3 cellular contexts compared by ENCODE assay signal in the genomic region with DNA sequence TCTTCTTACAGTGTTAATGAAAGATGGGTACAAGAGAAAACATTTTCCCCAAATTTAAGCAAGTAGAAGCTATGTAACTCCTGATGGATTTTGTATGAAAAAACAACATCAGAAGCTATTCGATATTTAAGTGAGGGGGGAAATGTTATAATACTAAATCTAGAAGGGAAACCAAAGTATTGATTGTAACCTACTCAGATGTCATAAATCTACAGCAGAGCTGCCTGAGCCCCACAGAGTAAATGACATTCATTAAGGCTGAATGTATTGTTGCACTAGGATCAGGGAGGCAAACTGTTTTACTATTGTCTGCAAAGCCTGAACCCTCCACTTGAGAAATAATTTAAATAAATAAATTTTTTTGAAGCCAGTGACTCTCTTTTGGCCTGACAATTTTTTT.
TF ChIP-seq lines count a peak whose summit lies in the region.

No MANE protein-coding gene starts in this region.

TF ChIP-seq in HEK293, 187 proteins besides CTCF, POLR2A, EP300 and RAD21 (continues in another document):
- TF ChIP-seq, protein P1, sequence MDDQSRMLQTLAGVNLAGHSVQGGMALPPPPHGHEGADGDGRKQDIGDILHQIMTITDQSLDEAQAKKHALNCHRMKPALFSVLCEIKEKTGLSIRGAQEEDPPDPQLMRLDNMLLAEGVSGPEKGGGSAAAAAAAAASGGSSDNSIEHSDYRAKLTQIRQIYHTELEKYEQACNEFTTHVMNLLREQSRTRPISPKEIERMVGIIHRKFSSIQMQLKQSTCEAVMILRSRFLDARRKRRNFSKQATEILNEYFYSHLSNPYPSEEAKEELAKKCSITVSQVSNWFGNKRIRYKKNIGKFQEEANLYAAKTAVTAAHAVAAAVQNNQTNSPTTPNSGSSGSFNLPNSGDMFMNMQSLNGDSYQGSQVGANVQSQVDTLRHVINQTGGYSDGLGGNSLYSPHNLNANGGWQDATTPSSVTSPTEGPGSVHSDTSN (CRISPR knock-in tag; IDR thresholded peaks at IDR 0.05), result no peak
- TF ChIP-seq, protein P2, sequence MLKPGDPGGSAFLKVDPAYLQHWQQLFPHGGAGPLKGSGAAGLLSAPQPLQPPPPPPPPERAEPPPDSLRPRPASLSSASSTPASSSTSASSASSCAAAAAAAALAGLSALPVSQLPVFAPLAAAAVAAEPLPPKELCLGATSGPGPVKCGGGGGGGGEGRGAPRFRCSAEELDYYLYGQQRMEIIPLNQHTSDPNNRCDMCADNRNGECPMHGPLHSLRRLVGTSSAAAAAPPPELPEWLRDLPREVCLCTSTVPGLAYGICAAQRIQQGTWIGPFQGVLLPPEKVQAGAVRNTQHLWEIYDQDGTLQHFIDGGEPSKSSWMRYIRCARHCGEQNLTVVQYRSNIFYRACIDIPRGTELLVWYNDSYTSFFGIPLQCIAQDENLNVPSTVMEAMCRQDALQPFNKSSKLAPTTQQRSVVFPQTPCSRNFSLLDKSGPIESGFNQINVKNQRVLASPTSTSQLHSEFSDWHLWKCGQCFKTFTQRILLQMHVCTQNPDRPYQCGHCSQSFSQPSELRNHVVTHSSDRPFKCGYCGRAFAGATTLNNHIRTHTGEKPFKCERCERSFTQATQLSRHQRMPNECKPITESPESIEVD (tag by site-specific recombination; IDR thresholded peaks at IDR 0.05), result peak; percentile 53
- no peak for TF ChIP-seq ZNF423 (tag by site-specific recombination; IDR thresholded peaks at IDR 0.05)
- TF ChIP-seq, protein P3, sequence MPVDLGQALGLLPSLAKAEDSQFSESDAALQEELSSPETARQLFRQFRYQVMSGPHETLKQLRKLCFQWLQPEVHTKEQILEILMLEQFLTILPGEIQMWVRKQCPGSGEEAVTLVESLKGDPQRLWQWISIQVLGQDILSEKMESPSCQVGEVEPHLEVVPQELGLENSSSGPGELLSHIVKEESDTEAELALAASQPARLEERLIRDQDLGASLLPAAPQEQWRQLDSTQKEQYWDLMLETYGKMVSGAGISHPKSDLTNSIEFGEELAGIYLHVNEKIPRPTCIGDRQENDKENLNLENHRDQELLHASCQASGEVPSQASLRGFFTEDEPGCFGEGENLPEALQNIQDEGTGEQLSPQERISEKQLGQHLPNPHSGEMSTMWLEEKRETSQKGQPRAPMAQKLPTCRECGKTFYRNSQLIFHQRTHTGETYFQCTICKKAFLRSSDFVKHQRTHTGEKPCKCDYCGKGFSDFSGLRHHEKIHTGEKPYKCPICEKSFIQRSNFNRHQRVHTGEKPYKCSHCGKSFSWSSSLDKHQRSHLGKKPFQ (tag by site-specific recombination; IDR thresholded peaks at IDR 0.05), result no peak
- no peak for TF ChIP-seq ZNF37A (tag by site-specific recombination; IDR thresholded peaks at IDR 0.05)
- TF ChIP-seq ZNF639 (tag by site-specific recombination; IDR thresholded peaks at IDR 0.05), result no peak
- peak; percentile 40; the same call in 1 of the 2 replicates for TF ChIP-seq TRIM28 (IDR thresholded peaks at IDR 0.05; ENCODE audit: borderline replicate concordance, low read length)
- no peak for TF ChIP-seq ZNF704 (tag by site-specific recombination; IDR thresholded peaks at IDR 0.05)

TF ChIP-seq in SK-N-SH treated with all-trans-retinoic acid at 6 μM for 48 hours, 23 proteins besides CTCF, POLR2A, EP300 and RAD21:
- no peak for TF ChIP-seq PATZ1 (CRISPR knock-in tag; IDR thresholded peaks at IDR 0.05; ENCODE audit: borderline replicate concordance)
- TF ChIP-seq SNAI2 (CRISPR knock-in tag; IDR thresholded peaks at IDR 0.05), result no peak
- no peak for TF ChIP-seq ZFP30 (CRISPR knock-in tag; IDR thresholded peaks at IDR 0.05)
- TF ChIP-seq TOX (CRISPR knock-in tag; IDR thresholded peaks at IDR 0.05; ENCODE audit: borderline replicate concordance), result no peak
- no peak for TF ChIP-seq ZFP3 (CRISPR knock-in tag; IDR thresholded peaks at IDR 0.05)

TF ChIP-seq in HepG2, 621 proteins besides CTCF, POLR2A, EP300 and RAD21:
- TF ChIP-seq ZNF138 (CRISPR knock-in tag; IDR thresholded peaks at IDR 0.05; ENCODE audit: low read depth), result no peak
- TF ChIP-seq ZBTB49 (CRISPR knock-in tag; IDR thresholded peaks at IDR 0.05; ENCODE audit: borderline replicate concordance), result no peak
- TF ChIP-seq NCOA1 (CRISPR knock-in tag; IDR thresholded peaks at IDR 0.05), result no peak
- no peak for TF ChIP-seq SRSF9 (IDR thresholded peaks at IDR 0.05; ENCODE audit: borderline replicate concordance, insufficient read depth, low read depth, low read length, poor library complexity, severe bottlenecking)
- no peak for TF ChIP-seq RBFOX2 (IDR thresholded peaks at IDR 0.05; ENCODE audit: low read depth, low read length)
- TF ChIP-seq ZNF597 (CRISPR knock-in tag; IDR thresholded peaks at IDR 0.05), result no peak
- TF ChIP-seq SMAD9 (CRISPR knock-in tag; IDR thresholded peaks at IDR 0.05), result no peak
- no peak for TF ChIP-seq ZNF441 (CRISPR knock-in tag; IDR thresholded peaks at IDR 0.05; ENCODE audit: borderline replicate concordance)
- TF ChIP-seq RBM22 (optimal IDR thresholded peaks at IDR 0.05; ENCODE audit: low read length), result no peak
- TF ChIP-seq TCF7 (IDR thresholded peaks at IDR 0.05; ENCODE audit: low read depth), result no peak
- TF ChIP-seq PITX1 (CRISPR knock-in tag; IDR thresholded peaks at IDR 0.05), result no peak
- no peak for TF ChIP-seq ZFP82 (CRISPR knock-in tag; IDR thresholded peaks at IDR 0.05; ENCODE audit: borderline replicate concordance)
- TF ChIP-seq FOSL2 (CRISPR knock-in tag; IDR thresholded peaks at IDR 0.05), result no peak
- TF ChIP-seq ATF7 (IDR thresholded peaks at IDR 0.05), result no peak
- no peak for TF ChIP-seq ATF7 (CRISPR knock-in tag; IDR thresholded peaks at IDR 0.05)
- no peak for TF ChIP-seq NPAS2 (CRISPR knock-in tag; IDR thresholded peaks at IDR 0.05; ENCODE audit: borderline replicate concordance)
- no peak for TF ChIP-seq ZNF773 (CRISPR knock-in tag; IDR thresholded peaks at IDR 0.05; ENCODE audit: borderline replicate concordance)
- no peak for TF ChIP-seq ZBTB39 (CRISPR knock-in tag; IDR thresholded peaks at IDR 0.05)
- TF ChIP-seq CC2D1A (CRISPR knock-in tag; IDR thresholded peaks at IDR 0.05), result no peak
- TF ChIP-seq ZNF274 (CRISPR knock-in tag; IDR thresholded peaks at IDR 0.05), result no peak
- TF ChIP-seq AFF4 (CRISPR knock-in tag; IDR thresholded peaks at IDR 0.05), result no peak
TF ChIP-seq in HepG2: peak in this region for 0.
